ENCODE assay signal across 39 cellular contexts in the genomic region with DNA sequence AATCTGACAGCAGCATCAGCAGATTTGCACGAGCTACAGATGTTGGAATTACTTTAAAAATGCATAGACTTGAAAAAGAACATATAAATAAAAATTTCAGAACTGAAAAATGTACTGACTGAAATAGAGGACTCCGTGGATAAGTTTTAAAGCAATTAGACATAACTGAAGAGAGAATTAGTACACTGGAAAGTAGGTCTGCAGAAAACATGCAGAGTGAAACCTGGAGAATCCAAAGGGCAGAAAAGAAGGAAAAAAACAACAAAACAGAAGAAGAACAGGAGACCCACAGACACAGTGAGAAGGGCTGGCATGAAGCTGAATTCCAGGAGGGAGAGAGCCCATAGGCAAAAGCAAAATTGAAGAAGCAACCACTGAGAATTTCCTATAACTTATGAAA. TPM values are rescaled to one million over a fixed set of nuclear protein-coding genes. Genes with fewer than 3 reads are reported as not detected.
"Had no signal": no experiment of that assay in that cellular context is flagged by ENCODE, and none has a peak within 500 bp of the region (broad histone marks: within the 10 kb centered on the region; RNA-seq: fewer than 3 reads in every experiment).

No MANE protein-coding gene starts in this region.

- H3K4me1 ChIP-seq: adrenal gland had no signal

- H3K27ac Mint-ChIP-seq: activated B cell treated with CpG ODN at 0.5 μM for 24 hours; activated CD4-positive, alpha-beta memory T cell treated with anti-CD3 and anti-CD28 coated beads for 36 hours; activated CD4-positive, alpha-beta T cell treated with anti-CD3 and anti-CD28 coated beads, Interleukin-2, amount 10 ng/mL, durations not matched to agents 24 days and 14 days; activated CD8-positive, alpha-beta T cell treated with anti-CD3 and anti-CD28 coated beads for 36 hours; activated naive CD4-positive, alpha-beta T cell treated with anti-CD3 and anti-CD28 coated beads for 36 hours; activated naive CD4-positive, alpha-beta T cell treated with anti-CD3 and anti-CD28 coated beads, Interleukin-2, amount 50 U/mL, for 72 hours; activated naive CD8-positive, alpha-beta T cell treated with anti-CD3 and anti-CD28 coated beads for 36 hours; activated T-cell treated with anti-CD3 and anti-CD28 coated beads, Interleukin-2, amount 50 U/mL, for 72 hours; activated T-helper 1 cell treated with anti-CD3 and anti-CD28 coated beads, Interleukin-12 subunit alpha, Interleukin-12 subunit beta, Interleukin-2, Interleukin-4 antibody, amounts not matched to agents 30 ng/mL and 10 ng/mL and 1 ng/mL, durations not matched to agents 14 hours and 24 hours and 36 hours; activated T-helper 17 cell treated with anti-CD3 and anti-CD28 coated beads, Interleukin-2, amount 50 U/mL, for 72 hours; T-helper 1 cell treated with Interleukin-12 subunit alpha and Interleukin-12 subunit beta and Interleukin-4 antibody, amounts not matched to agents 30 μg/mL and 1 μg/mL, for 36 hours; T-helper 2 cell treated with Interferon-gamma antibody and Interleukin-4, amounts not matched to agents 5 μg/mL and 100 μg/mL, for 36 hours had no signal

- H3K27me3 Mint-ChIP-seq: activated CD4-positive, alpha-beta T cell treated with anti-CD3 and anti-CD28 coated beads, Interleukin-2, amount 10 ng/mL, durations not matched to agents 24 days and 14 days had no signal

- H3K36me3 Mint-ChIP-seq: activated CD4-positive, alpha-beta memory T cell treated with anti-CD3 and anti-CD28 coated beads for 36 hours; activated naive CD8-positive, alpha-beta T cell treated with anti-CD3 and anti-CD28 coated beads for 36 hours; brain had no signal

- H3K27ac ChIP-seq: adrenal gland, cardiac muscle cell, VCaP had no signal

- H3K4me1 Mint-ChIP-seq: activated CD4-positive, alpha-beta T cell treated with anti-CD3 and anti-CD28 coated beads, Interleukin-2, amount 10 ng/mL, durations not matched to agents 24 days and 14 days; activated naive CD8-positive, alpha-beta T cell treated with anti-CD3 and anti-CD28 coated beads for 36 hours; central memory CD8-positive, alpha-beta T cell had no signal

- H3K4me3 ChIP-seq: adrenal gland, cardiac muscle cell had no signal

- H3K27me3 ChIP-seq: cardiac muscle cell had no signal

- H3K36me3 ChIP-seq: adrenal gland, cardiac muscle cell had no signal

- DNase-seq: activated B cell treated with CpG ODN at 0.5 μM for 24 hours; activated CD4-positive, alpha-beta memory T cell treated with anti-CD3 and anti-CD28 coated beads for 36 hours; activated CD4-positive, alpha-beta T cell treated with anti-CD3 and anti-CD28 coated beads for 4 hours; activated CD4-positive, alpha-beta T cell treated with anti-CD3 and anti-CD28 coated beads, Interleukin-2, amount 10 ng/mL, durations not matched to agents 24 days and 14 days; activated CD4-positive, alpha-beta T cell treated with anti-CD3 and anti-CD28 coated beads, Interleukin-2, amount 50 U/mL, for 1 hour; activated CD4-positive, alpha-beta T cell treated with anti-CD3 and anti-CD28 coated beads, Interleukin-2, amount 50 U/mL, for 4 hours; activated CD4-positive, CD25-positive, alpha-beta regulatory T cell treated with anti-CD3 and anti-CD28 coated beads, Interleukin-2, amount 50 U/mL, for 72 hours; activated CD8-positive, alpha-beta memory T cell treated with anti-CD3 and anti-CD28 coated beads, Interleukin-2, amount 50 U/mL, for 4 hours; activated CD8-positive, alpha-beta T cell treated with anti-CD3 and anti-CD28 coated beads for 36 hours; activated effector memory CD4-positive, alpha-beta T cell treated with anti-CD3 and anti-CD28 coated beads, Interleukin-2, amount 50 U/mL, for 16 hours; activated gamma-delta T cell treated with Interleukin-2 at 50 U/mL for 16 hours; activated naive CD4-positive, alpha-beta T cell; activated naive CD4-positive, alpha-beta T cell treated with anti-CD3 and anti-CD28 coated beads for 36 hours; activated naive CD4-positive, alpha-beta T cell treated with anti-CD3 and anti-CD28 coated beads, Interleukin-2, amount 50 U/mL, for 16 hours; activated naive CD8-positive, alpha-beta T cell treated with anti-CD3 and anti-CD28 coated beads for 36 hours; activated T-cell treated with anti-CD3 and anti-CD28 coated beads for 4 hours; activated T-cell treated with anti-CD3 and anti-CD28 coated beads, Interleukin-2, amount 50 U/mL, for 1 hour; activated T-cell treated with anti-CD3 and anti-CD28 coated beads, Interleukin-2, amount 50 U/mL, for 4 hours; activated T-cell treated with anti-CD3 and anti-CD28 coated beads, Interleukin-2, amount 50 U/mL, for 72 hours; adrenal gland; amniotic stem cell; aorta; caudate nucleus; T-helper 1 cell; T-helper 2 cell; T-helper 9 cell had no signal

- H3K4me3 Mint-ChIP-seq: activated B cell treated with CpG ODN at 0.5 μM for 24 hours; activated CD4-positive, alpha-beta memory T cell treated with anti-CD3 and anti-CD28 coated beads for 36 hours; activated CD4-positive, alpha-beta T cell treated with anti-CD3 and anti-CD28 coated beads, Interleukin-2, amount 10 ng/mL, durations not matched to agents 24 days and 14 days; activated CD8-positive, alpha-beta T cell treated with anti-CD3 and anti-CD28 coated beads for 36 hours; activated naive CD4-positive, alpha-beta T cell treated with anti-CD3 and anti-CD28 coated beads for 36 hours; activated naive CD8-positive, alpha-beta T cell treated with anti-CD3 and anti-CD28 coated beads for 36 hours; activated T-cell treated with anti-CD3 and anti-CD28 coated beads, Interleukin-2, amount 50 U/mL, for 4 hours; activated T-cell treated with anti-CD3 and anti-CD28 coated beads, Interleukin-2, amount 50 U/mL, for 72 hours; activated T-helper 1 cell treated with anti-CD3 and anti-CD28 coated beads, Interleukin-12 subunit alpha, Interleukin-12 subunit beta, Interleukin-2, Interleukin-4 antibody, amounts not matched to agents 30 ng/mL and 10 ng/mL and 1 ng/mL, durations not matched to agents 14 hours and 24 hours and 36 hours; activated T-helper 17 cell treated with anti-CD3 and anti-CD28 coated beads, Interleukin-2, amount 50 U/mL, for 72 hours; brain; central memory CD8-positive, alpha-beta T cell; T-helper 1 cell treated with Interleukin-12 subunit alpha and Interleukin-12 subunit beta and Interleukin-4 antibody, amounts not matched to agents 30 μg/mL and 1 μg/mL, for 36 hours; T-helper 2 cell treated with Interferon-gamma antibody and Interleukin-4, amounts not matched to agents 5 μg/mL and 100 μg/mL, for 36 hours had no signal

- FAIRE-seq: astrocyte, bronchial epithelial cell, TTC549 had no signal

- ATAC-seq: activated CD8-positive, alpha-beta T cell treated with anti-CD3 and anti-CD28 coated beads for 36 hours; activated naive CD4-positive, alpha-beta T cell treated with anti-CD3 and anti-CD28 coated beads, Interleukin-2, amount 50 U/mL, for 72 hours; activated T-cell treated with anti-CD3 and anti-CD28 coated beads, Interleukin-2, amount 50 U/mL, for 4 hours; activated T-cell treated with anti-CD3 and anti-CD28 coated beads, Interleukin-2, amount 50 U/mL, for 72 hours; activated T-helper 17 cell treated with anti-CD3 and anti-CD28 coated beads, Interleukin-2, amount 50 U/mL, for 72 hours had no signal

RNA-seq across cellular contexts. Expression of gene ENPP7, which starts 57.2 kb away (rescaled TPM):
- total RNA-seq: activated CD4-positive, alpha-beta T cell treated with anti-CD3 and anti-CD28 coated beads, Interleukin-2, amount 10 ng/mL, durations not matched to agents 24 days and 14 days; activated naive CD4-positive, alpha-beta T cell treated with anti-CD3 and anti-CD28 coated beads for 36 hours; activated naive CD8-positive, alpha-beta T cell treated with anti-CD3 and anti-CD28 coated beads for 36 hours; activated T-cell treated with anti-CD3 and anti-CD28 coated beads, Interleukin-2, amount 50 U/mL, for 4 hours; activated T-cell treated with anti-CD3 and anti-CD28 coated beads, Interleukin-2, amount 50 U/mL, for 72 hours; adrenal gland; aorta; astrocyte; bronchial epithelial cell; cardiac muscle cell; cerebellum had no signal
- polyA plus RNA-seq: adrenal gland, cardiac muscle cell had no signal
